ENCODE assay signal across 22 cellular contexts in the genomic region with DNA sequence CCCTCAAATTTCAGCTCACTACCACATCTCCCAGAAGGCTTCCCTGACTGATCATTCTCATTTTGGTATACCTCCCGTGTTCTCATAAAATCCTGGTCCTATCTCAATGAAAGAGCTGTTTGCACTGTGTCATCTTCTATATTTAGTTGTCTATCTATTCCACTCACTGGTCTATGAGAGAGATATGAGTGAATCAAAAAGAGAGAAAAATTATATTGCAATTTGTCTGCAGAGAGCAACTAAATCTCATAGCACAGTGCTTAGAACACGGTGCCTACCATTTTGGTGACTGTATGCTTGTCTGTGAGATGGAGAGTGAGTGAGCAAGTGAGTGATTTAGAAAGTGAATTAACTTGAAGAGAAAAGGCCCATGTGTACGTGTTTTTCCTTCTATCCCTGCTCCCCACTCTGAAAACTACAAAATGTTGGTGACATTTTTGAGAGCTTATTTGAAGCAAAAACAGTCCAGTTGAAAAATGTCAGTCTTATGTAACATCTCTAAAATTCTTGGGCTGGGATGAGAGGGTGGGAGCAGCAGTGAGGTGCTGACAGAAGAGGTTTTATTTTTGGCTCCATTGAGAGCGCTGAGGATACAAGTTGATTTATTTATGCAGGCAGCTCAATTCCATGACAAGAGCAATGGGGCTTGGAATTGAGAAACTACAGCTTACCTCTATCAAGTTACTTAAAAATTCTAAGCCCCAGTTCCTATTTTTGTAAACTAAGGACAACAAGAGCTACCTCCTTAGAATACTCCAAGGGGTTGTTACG.
"Had no signal": no experiment of that assay in that cellular context is flagged by ENCODE, and none has a peak within 500 bp of the region (broad histone marks: within the 10 kb centered on the region; RNA-seq: fewer than 3 reads in every experiment).

No MANE protein-coding gene starts in this region.

- H3K27ac ChIP-seq: breast epithelium, epithelial cell of prostate, neural progenitor cell, skin epidermis, tibial artery had no signal

- H2AFZ ChIP-seq: neural progenitor cell had no signal

- H3K36me3 ChIP-seq: breast epithelium, neural progenitor cell, tibial artery had no signal

- ATAC-seq: activated T-cell treated with anti-CD3 and anti-CD28 coated beads, Interleukin-2, amount 50 U/mL, for 4 hours; mucosa of descending colon; naive thymus-derived CD4-positive, alpha-beta T cell; T-helper 17 cell had no signal

- H3K9ac ChIP-seq: neural progenitor cell had no signal

- H3K4me2 ChIP-seq: neural progenitor cell had no signal

- H3K27me3 ChIP-seq: breast epithelium, tibial artery had no signal

- DNase-seq: activated CD4-positive, alpha-beta T cell treated with anti-CD3 and anti-CD28 coated beads for 4 hours; activated CD4-positive, alpha-beta T cell treated with anti-CD3 and anti-CD28 coated beads, Interleukin-2, amount 50 U/mL, for 48 hours; activated CD4-positive, CD25-positive, alpha-beta regulatory T cell; activated CD8-positive, alpha-beta memory T cell treated with anti-CD3 and anti-CD28 coated beads, Interleukin-2, amount 50 U/mL, for 48 hours; activated naive CD4-positive, alpha-beta T cell treated with anti-CD3 and anti-CD28 coated beads for 36 hours; activated naive CD8-positive, alpha-beta T cell treated with anti-CD3 and anti-CD28 coated beads, Interleukin-2, amount 10 ng/mL, durations not matched to agents 7 days and 5 days; activated T-cell treated with anti-CD3 and anti-CD28 coated beads, Interleukin-2, amount 50 U/mL, for 4 hours; amniotic stem cell; cerebellar nuclear complex; immature natural killer cell; kidney glomerular epithelial cell; mucosa of descending colon; naive thymus-derived CD4-positive, alpha-beta T cell; stimulated activated CD4-positive, alpha-beta T cell treated with anti-CD3 and anti-CD28 coated beads, Interleukin-1b, Interleukin-23, amount 100 ng/mL, for 48 hours; substantia nigra; SW 1271; T-helper 17 cell; tibial artery had no signal

- H3K9me3 ChIP-seq: breast epithelium, tibial artery had no signal

- H3K4me3 ChIP-seq: breast epithelium, mucosa of descending colon, neural progenitor cell, skin epidermis, tibial artery had no signal

- H3K4me1 ChIP-seq: breast epithelium, tibial artery had no signal
